In the genomic region with DNA sequence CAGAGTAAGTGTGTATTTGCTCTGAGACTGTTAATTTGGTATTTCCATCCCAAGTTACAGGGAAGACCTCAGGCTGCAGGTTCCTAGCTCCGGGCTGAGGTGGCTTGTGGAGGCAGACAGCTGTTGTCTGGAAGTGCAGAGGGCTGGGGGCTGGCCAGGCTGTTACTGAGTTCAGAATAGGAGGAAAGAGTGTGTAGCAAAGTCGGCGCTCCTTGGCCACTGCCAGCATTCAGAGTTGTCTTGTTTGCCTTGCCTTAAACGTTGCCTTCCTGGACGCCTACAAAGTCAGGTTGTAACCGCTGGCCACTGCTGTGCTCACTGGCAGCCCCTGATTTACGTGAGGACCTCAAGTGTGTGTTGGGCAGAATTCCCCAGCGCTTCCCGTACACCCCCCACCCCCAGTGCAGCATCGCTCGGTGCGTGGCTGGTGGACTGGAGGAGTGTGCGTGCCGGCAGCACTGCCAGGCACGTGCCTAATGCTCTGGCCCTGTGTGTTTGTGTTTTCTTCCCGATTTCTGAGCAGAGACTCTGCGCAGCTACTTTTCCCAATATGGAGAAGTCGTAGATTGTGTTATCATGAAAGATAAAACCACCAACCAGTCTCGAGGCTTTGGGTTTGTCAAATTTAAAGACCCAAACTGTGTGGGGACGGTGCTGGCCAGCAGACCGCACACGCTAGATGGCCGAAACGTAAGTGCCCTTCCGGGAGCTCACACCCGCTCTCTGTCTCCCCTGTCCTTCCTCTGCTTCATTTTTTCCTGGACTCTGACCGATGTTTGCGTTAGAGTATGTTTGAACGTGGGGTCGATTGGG, we compare ENCODE assay signal across 2 cellular contexts.
TF ChIP-seq lines count a peak whose summit lies in the region.

No MANE protein-coding gene starts in this region.

TF ChIP-seq in HEK293, 187 proteins besides CTCF, POLR2A, EP300 and RAD21 (continues in another document):
- TF ChIP-seq ZNF2 (tag by site-specific recombination; IDR thresholded peaks at IDR 0.05) (no peak), ZNF366 (tag by site-specific recombination; conservative IDR thresholded peaks at IDR 0.05) (no peak), ZNF157 (tag by site-specific recombination; IDR thresholded peaks at IDR 0.05) (no peak), ZFP37 (tag by site-specific recombination; IDR thresholded peaks at IDR 0.05) (no peak), ZBTB7A (tag by site-specific recombination; IDR thresholded peaks at IDR 0.05; ENCODE audit: low read depth) (no peak), SCRT1 (tag by site-specific recombination; IDR thresholded peaks at IDR 0.05; ENCODE audit: borderline replicate concordance) (no peak), ZNF623 (tag by site-specific recombination; IDR thresholded peaks at IDR 0.05) (no peak), ZNF174 (tag by site-specific recombination; IDR thresholded peaks at IDR 0.05) (no peak), ZNF596 (tag by site-specific recombination; IDR thresholded peaks at IDR 0.05) (no peak)
- TF ChIP-seq, protein P1, sequence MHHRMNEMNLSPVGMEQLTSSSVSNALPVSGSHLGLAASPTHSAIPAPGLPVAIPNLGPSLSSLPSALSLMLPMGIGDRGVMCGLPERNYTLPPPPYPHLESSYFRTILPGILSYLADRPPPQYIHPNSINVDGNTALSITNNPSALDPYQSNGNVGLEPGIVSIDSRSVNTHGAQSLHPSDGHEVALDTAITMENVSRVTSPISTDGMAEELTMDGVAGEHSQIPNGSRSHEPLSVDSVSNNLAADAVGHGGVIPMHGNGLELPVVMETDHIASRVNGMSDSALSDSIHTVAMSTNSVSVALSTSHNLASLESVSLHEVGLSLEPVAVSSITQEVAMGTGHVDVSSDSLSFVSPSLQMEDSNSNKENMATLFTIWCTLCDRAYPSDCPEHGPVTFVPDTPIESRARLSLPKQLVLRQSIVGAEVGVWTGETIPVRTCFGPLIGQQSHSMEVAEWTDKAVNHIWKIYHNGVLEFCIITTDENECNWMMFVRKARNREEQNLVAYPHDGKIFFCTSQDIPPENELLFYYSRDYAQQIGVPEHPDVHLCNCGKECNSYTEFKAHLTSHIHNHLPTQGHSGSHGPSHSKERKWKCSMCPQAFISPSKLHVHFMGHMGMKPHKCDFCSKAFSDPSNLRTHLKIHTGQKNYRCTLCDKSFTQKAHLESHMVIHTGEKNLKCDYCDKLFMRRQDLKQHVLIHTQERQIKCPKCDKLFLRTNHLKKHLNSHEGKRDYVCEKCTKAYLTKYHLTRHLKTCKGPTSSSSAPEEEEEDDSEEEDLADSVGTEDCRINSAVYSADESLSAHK (tag by site-specific recombination; IDR thresholded peaks at IDR 0.05), result no peak
- TF ChIP-seq, protein P2, sequence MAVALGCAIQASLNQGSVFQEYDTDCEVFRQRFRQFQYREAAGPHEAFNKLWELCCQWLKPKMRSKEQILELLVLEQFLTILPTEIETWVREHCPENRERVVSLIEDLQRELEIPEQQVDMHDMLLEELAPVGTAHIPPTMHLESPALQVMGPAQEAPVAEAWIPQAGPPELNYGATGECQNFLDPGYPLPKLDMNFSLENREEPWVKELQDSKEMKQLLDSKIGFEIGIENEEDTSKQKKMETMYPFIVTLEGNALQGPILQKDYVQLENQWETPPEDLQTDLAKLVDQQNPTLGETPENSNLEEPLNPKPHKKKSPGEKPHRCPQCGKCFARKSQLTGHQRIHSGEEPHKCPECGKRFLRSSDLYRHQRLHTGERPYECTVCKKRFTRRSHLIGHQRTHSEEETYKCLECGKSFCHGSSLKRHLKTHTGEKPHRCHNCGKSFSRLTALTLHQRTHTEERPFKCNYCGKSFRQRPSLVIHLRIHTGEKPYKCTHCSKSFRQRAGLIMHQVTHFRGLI (tag by site-specific recombination; IDR thresholded peaks at IDR 0.05), result no peak
- TF ChIP-seq, protein P3, sequence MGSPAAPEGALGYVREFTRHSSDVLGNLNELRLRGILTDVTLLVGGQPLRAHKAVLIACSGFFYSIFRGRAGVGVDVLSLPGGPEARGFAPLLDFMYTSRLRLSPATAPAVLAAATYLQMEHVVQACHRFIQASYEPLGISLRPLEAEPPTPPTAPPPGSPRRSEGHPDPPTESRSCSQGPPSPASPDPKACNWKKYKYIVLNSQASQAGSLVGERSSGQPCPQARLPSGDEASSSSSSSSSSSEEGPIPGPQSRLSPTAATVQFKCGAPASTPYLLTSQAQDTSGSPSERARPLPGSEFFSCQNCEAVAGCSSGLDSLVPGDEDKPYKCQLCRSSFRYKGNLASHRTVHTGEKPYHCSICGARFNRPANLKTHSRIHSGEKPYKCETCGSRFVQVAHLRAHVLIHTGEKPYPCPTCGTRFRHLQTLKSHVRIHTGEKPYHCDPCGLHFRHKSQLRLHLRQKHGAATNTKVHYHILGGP (tag by site-specific recombination; IDR thresholded peaks at IDR 0.05), result no peak
- TF ChIP-seq, protein P4, sequence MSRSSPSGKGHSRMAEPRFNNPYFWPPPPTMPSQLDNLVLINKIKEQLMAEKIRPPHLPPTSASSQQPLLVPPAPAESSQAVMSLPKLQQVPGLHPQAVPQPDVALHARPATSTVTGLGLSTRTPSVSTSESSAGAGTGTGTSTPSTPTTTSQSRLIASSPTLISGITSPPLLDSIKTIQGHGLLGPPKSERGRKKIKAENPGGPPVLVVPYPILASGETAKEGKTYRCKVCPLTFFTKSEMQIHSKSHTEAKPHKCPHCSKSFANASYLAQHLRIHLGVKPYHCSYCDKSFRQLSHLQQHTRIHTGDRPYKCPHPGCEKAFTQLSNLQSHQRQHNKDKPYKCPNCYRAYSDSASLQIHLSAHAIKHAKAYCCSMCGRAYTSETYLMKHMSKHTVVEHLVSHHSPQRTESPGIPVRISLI (tag by site-specific recombination; IDR thresholded peaks at IDR 0.05), result no peak
- TF ChIP-seq, protein P5, sequence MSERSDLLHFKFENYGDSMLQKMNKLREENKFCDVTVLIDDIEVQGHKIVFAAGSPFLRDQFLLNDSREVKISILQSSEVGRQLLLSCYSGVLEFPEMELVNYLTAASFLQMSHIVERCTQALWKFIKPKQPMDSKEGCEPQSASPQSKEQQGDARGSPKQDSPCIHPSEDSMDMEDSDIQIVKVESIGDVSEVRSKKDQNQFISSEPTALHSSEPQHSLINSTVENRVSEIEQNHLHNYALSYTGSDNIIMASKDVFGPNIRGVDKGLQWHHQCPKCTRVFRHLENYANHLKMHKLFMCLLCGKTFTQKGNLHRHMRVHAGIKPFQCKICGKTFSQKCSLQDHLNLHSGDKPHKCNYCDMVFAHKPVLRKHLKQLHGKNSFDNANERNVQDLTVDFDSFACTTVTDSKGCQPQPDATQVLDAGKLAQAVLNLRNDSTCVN (tag by site-specific recombination; optimal IDR thresholded peaks at IDR 0.05), result no peak
- TF ChIP-seq, protein P6, sequence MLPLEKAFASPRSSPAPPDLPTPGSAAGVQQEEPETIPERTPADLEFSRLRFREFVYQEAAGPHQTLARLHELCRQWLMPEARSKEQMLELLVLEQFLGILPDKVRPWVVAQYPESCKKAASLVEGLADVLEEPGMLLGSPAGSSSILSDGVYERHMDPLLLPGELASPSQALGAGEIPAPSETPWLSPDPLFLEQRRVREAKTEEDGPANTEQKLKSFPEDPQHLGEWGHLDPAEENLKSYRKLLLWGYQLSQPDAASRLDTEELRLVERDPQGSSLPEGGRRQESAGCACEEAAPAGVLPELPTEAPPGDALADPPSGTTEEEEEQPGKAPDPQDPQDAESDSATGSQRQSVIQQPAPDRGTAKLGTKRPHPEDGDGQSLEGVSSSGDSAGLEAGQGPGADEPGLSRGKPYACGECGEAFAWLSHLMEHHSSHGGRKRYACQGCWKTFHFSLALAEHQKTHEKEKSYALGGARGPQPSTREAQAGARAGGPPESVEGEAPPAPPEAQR (tag by site-specific recombination; IDR thresholded peaks at IDR 0.05), result no peak
- TF ChIP-seq, protein P7, sequence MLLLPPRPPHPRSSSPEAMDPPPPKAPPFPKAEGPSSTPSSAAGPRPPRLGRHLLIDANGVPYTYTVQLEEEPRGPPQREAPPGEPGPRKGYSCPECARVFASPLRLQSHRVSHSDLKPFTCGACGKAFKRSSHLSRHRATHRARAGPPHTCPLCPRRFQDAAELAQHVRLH (tag by site-specific recombination; IDR thresholded peaks at IDR 0.05), result no peak

TF ChIP-seq in SK-N-SH, 30 proteins besides CTCF, POLR2A, EP300 and RAD21:
- TF ChIP-seq YY1 (IDR thresholded peaks at IDR 0.05; ENCODE audit: low read depth) (no peak), TCF12 (IDR thresholded peaks at IDR 0.05) (no peak), FOSL2 (IDR thresholded peaks at IDR 0.05; ENCODE audit: borderline replicate concordance, low read depth) (no peak), POLR2AphosphoS5 (IDR thresholded peaks at IDR 0.05; ENCODE audit: low read depth, low read length) (no peak), CHD2 (IDR thresholded peaks at IDR 0.05; ENCODE audit: low read length, partially characterized antibody) (no peak), EZH2phosphoT487 (IDR thresholded peaks at IDR 0.05; ENCODE audit: borderline replicate concordance, low read depth) (no peak), RCOR1 (IDR thresholded peaks at IDR 0.05; ENCODE audit: low read length) (no peak), TEAD4 (IDR thresholded peaks at IDR 0.05; ENCODE audit: borderline replicate concordance, insufficient read depth) (no peak), FOXM1 (IDR thresholded peaks at IDR 0.05; ENCODE audit: low read depth) (no peak), TAF1 (IDR thresholded peaks at IDR 0.05; ENCODE audit: borderline replicate concordance, low read depth, low read length) (no peak), SMC3 (IDR thresholded peaks at IDR 0.05; ENCODE audit: low read depth, low read length) (no peak), RFX5 (IDR thresholded peaks at IDR 0.05; ENCODE audit: low read length) (no peak), NFIC (IDR thresholded peaks at IDR 0.05; ENCODE audit: borderline replicate concordance) (no peak), MEF2A (IDR thresholded peaks at IDR 0.05; ENCODE audit: borderline replicate concordance, low read depth) (no peak)
- TF ChIP-seq, protein P8, sequence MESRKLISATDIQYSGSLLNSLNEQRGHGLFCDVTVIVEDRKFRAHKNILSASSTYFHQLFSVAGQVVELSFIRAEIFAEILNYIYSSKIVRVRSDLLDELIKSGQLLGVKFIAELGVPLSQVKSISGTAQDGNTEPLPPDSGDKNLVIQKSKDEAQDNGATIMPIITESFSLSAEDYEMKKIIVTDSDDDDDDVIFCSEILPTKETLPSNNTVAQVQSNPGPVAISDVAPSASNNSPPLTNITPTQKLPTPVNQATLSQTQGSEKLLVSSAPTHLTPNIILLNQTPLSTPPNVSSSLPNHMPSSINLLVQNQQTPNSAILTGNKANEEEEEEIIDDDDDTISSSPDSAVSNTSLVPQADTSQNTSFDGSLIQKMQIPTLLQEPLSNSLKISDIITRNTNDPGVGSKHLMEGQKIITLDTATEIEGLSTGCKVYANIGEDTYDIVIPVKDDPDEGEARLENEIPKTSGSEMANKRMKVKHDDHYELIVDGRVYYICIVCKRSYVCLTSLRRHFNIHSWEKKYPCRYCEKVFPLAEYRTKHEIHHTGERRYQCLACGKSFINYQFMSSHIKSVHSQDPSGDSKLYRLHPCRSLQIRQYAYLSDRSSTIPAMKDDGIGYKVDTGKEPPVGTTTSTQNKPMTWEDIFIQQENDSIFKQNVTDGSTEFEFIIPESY (IDR thresholded peaks at IDR 0.05; ENCODE audit: borderline replicate concordance, low read depth), result no peak
- TF ChIP-seq, protein P9, sequence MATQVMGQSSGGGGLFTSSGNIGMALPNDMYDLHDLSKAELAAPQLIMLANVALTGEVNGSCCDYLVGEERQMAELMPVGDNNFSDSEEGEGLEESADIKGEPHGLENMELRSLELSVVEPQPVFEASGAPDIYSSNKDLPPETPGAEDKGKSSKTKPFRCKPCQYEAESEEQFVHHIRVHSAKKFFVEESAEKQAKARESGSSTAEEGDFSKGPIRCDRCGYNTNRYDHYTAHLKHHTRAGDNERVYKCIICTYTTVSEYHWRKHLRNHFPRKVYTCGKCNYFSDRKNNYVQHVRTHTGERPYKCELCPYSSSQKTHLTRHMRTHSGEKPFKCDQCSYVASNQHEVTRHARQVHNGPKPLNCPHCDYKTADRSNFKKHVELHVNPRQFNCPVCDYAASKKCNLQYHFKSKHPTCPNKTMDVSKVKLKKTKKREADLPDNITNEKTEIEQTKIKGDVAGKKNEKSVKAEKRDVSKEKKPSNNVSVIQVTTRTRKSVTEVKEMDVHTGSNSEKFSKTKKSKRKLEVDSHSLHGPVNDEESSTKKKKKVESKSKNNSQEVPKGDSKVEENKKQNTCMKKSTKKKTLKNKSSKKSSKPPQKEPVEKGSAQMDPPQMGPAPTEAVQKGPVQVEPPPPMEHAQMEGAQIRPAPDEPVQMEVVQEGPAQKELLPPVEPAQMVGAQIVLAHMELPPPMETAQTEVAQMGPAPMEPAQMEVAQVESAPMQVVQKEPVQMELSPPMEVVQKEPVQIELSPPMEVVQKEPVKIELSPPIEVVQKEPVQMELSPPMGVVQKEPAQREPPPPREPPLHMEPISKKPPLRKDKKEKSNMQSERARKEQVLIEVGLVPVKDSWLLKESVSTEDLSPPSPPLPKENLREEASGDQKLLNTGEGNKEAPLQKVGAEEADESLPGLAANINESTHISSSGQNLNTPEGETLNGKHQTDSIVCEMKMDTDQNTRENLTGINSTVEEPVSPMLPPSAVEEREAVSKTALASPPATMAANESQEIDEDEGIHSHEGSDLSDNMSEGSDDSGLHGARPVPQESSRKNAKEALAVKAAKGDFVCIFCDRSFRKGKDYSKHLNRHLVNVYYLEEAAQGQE (IDR thresholded peaks at IDR 0.05; ENCODE audit: low read depth, low read length), result no peak
TF ChIP-seq in SK-N-SH: peak in this region for 0.
